ENCODE assay signal across 8 cellular contexts in genomic region chr10:28481968-28482367, GRCh38.
"Had no signal": no experiment of that assay in that cellular context is flagged by ENCODE, and none has a peak within 500 bp of the region (broad histone marks: within the 10 kb centered on the region; RNA-seq: fewer than 3 reads in every experiment).

No MANE protein-coding gene starts in this region.

- DNase-seq: H7, HFFc6, IMR-90, Karpas-422, KBM-7 had no signal

- H3K36me3 ChIP-seq: HAP-1 had no signal

- H3K9me3 ChIP-seq: HAP-1 had no signal

- H3K9me3 Mint-ChIP-seq: GM23338, HFFc6 had no signal

- H3K4me3 Mint-ChIP-seq: GM23338, HFFc6 had no signal

- H3K4me1 Mint-ChIP-seq: GM23338 had no signal

- H3K4me3 ChIP-seq: GM23338, HAP-1 had no signal

- H3K4me1 ChIP-seq: HAP-1 had no signal

- ATAC-seq: GM23338, HCT116 had no signal

- H3K27ac Mint-ChIP-seq: GM23338, HFFc6 had no signal
